In the genomic region with DNA sequence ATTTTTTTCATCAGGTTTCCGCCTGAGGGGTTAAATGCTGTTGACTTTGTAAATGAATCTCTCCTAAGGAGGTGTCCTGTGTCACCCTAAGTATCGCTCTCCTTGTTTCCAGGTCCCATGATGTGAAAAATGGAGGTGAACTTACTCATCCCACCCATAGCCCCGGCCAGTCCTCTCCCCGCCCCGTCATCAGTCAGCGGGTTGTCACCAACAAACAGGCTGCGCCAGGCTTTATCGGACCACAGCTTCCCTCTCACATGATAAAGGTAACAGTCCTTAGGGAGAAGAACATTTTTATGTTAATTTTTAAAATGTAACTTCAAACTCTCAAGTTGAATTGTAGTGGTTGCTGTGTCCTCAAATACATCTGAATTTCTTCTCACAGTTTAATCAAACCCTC, we compare ENCODE assay signal across 30 cellular contexts.
"Had no signal": no experiment of that assay in that cellular context is flagged by ENCODE, and none has a peak within 500 bp of the region (broad histone marks: within the 10 kb centered on the region; RNA-seq: fewer than 3 reads in every experiment).

No MANE protein-coding gene starts in this region.

- H3K27ac ChIP-seq: neural progenitor cell, ovary, parathyroid adenoma, prostate gland, right lobe of liver, suprapubic skin, testis, tibial artery, upper lobe of left lung, vagina had no signal

- H3K27me3 ChIP-seq: neural progenitor cell, ovary, right lobe of liver, sigmoid colon, suprapubic skin, testis, tibial artery, transverse colon, upper lobe of left lung, vagina had no signal

- H3K4me1 Mint-ChIP-seq: natural killer cell; nephron; neural progenitor cell; stimulated activated memory B cell treated with anti-CD40 and anti-IgM and Interleukin-4, amounts not matched to agents 10 μg/mL and 1 μg/mL and 100 μg/mL, for 72 hours; stimulated activated naive CD8-positive, alpha-beta T cell treated with anti-CD3 and anti-CD28 coated beads, Interleukin-15, amount 100 ng/mL, for 72 hours had no signal

- H3K27ac Mint-ChIP-seq: natural killer cell; nephron; neural progenitor cell; stimulated activated memory B cell treated with anti-CD40 and anti-IgM and Interleukin-4, amounts not matched to agents 10 μg/mL and 1 μg/mL and 100 μg/mL, for 72 hours; stimulated activated naive CD8-positive, alpha-beta T cell treated with anti-CD3 and anti-CD28 coated beads, Interleukin-15, amount 100 ng/mL, for 72 hours had no signal

- H2AFZ ChIP-seq: neural progenitor cell, parathyroid adenoma had no signal

- H3K9me3 ChIP-seq: ovary, prostate gland, right lobe of liver, sigmoid colon, suprapubic skin, testis, tibial artery, transverse colon, upper lobe of left lung, vagina had no signal

- H3K36me3 ChIP-seq: neural progenitor cell, ovary had no signal

- H3K27me3 Mint-ChIP-seq: naive thymus-derived CD4-positive, alpha-beta T cell; stimulated activated memory B cell treated with anti-CD40 and anti-IgM and Interleukin-4, amounts not matched to agents 10 μg/mL and 1 μg/mL and 100 μg/mL, for 72 hours; stimulated activated naive CD8-positive, alpha-beta T cell treated with anti-CD3 and anti-CD28 coated beads, Interleukin-15, amount 100 ng/mL, for 72 hours had no signal

- FAIRE-seq: small intestine, urothelium cell line had no signal

- H3K79me2 ChIP-seq: parathyroid adenoma had no signal

- H3K4me3 ChIP-seq: neural progenitor cell, ovary, prostate gland, right lobe of liver, sigmoid colon, suprapubic skin, testis, tibial artery, transverse colon, upper lobe of left lung, vagina had no signal

- ATAC-seq: naive thymus-derived CD4-positive, alpha-beta T cell; natural killer cell; right cardiac atrium; right lobe of liver; stimulated activated memory B cell treated with anti-CD40 and anti-IgM and Interleukin-4, amounts not matched to agents 10 μg/mL and 1 μg/mL and 100 μg/mL, for 72 hours; stimulated activated naive CD8-positive, alpha-beta T cell treated with anti-CD3 and anti-CD28 coated beads, Interleukin-15, amount 100 ng/mL, for 72 hours; stimulated activated naive CD8-positive, alpha-beta T cell treated with anti-CD3 and anti-CD28 coated beads, Interleukin-15, Interleukin-2, amounts not matched to agents 100 U/mL and 50 U/mL, for 24 hours had no signal

- H3K4me2 ChIP-seq: neural progenitor cell had no signal

- H3K9ac ChIP-seq: neural progenitor cell, parathyroid adenoma had no signal

- H3K9me3 Mint-ChIP-seq: naive thymus-derived CD4-positive, alpha-beta T cell; natural killer cell; nephron; neural progenitor cell; stimulated activated memory B cell treated with anti-CD40 and anti-IgM and Interleukin-4, amounts not matched to agents 10 μg/mL and 1 μg/mL and 100 μg/mL, for 72 hours; stimulated activated naive CD8-positive, alpha-beta T cell treated with anti-CD3 and anti-CD28 coated beads, Interleukin-15, amount 100 ng/mL, for 72 hours had no signal

- DNase-seq: naive thymus-derived CD4-positive, alpha-beta T cell; natural killer cell; occipital lobe; ovary; retina; right cardiac atrium; right lobe of liver; sigmoid colon; small intestine; stimulated activated CD4-positive, alpha-beta T cell treated with anti-CD3 and anti-CD28 coated beads, Interleukin-15, amount 100 ng/mL, for 24 hours; stimulated activated CD4-positive, alpha-beta T cell treated with anti-CD3 and anti-CD28 coated beads, Interleukin-2, amount 100 ng/mL, for 24 hours; stimulated activated CD4-positive, alpha-beta T cell treated with anti-CD3 and anti-CD28 coated beads, Interleukin-2, amount 100 ng/mL, for 48 hours; stimulated activated CD4-positive, alpha-beta T cell treated with anti-CD3 and anti-CD28 coated beads, Interleukin-4, amount 100 ng/mL, for 4 hours; stimulated activated CD8-positive, alpha-beta memory T cell treated with anti-CD3 and anti-CD28 coated beads, Interleukin-4, amount 100 ng/mL, for 48 hours; stimulated activated naive CD4-positive, alpha-beta T cell; stimulated activated naive CD8-positive, alpha-beta T cell treated with anti-CD3 and anti-CD28 coated beads, Interleukin-15, amount 100 ng/mL, for 72 hours; stimulated activated naive CD8-positive, alpha-beta T cell treated with anti-CD3 and anti-CD28 coated beads, Interleukin-15, Interleukin-2, amounts not matched to agents 100 U/mL and 50 U/mL, for 24 hours; substantia nigra; testis; tibial artery; transverse colon; upper lobe of left lung had no signal

- H3K4me1 ChIP-seq: neural progenitor cell, parathyroid adenoma, prostate gland, right lobe of liver, suprapubic skin, testis, tibial artery, transverse colon, upper lobe of left lung, vagina had no signal

- H3K4me3 Mint-ChIP-seq: naive thymus-derived CD4-positive, alpha-beta T cell; natural killer cell; nephron; neural progenitor cell; stimulated activated memory B cell treated with anti-CD40 and anti-IgM and Interleukin-4, amounts not matched to agents 10 μg/mL and 1 μg/mL and 100 μg/mL, for 72 hours; stimulated activated naive CD8-positive, alpha-beta T cell treated with anti-CD3 and anti-CD28 coated beads, Interleukin-15, amount 100 ng/mL, for 72 hours had no signal
